Comparison of ENCODE assay signal across 15 cellular contexts in the genomic region with DNA sequence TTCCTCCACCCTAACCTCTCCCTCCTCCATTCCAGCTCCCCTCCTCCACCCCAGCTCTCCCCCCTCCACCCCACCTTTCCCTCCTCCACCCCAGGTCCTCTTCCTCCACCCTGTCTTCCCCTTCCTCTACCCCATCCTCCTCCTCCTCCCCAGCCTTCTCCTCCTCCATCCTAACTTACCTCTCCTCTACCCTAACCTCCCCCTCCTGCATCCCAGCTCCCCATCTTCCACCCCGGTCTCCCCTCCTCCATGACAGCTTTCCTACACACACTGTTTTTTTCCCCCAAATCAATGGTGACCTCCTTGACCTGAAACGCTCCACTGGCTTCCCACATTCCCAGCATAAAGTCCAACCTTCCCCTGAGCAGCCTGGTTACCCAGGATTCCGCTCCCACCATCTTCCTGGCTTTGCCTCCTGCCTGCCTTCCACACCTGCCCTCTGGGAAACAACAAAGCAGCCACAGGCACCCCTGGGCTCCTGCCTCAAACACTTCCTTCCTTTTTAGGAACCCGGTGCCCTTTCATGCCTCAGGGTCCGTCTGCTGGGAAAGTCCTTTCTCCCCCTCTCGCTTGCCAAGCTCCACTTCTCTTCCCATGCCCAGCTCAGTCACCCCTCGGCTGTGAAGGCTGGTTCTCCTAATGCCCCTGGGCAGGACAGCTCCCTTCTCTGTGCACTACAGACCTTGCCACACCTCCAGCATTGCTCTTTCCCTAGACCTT. TPM values are rescaled to one million over a fixed set of nuclear protein-coding genes. Genes with fewer than 3 reads are reported as not detected.
DNase-seq lines count a peak whose midpoint lies in the region; ATAC-seq and TF ChIP-seq lines count a peak whose summit lies in the region.
"Had no signal": no experiment of that assay in that cellular context is flagged by ENCODE, and none has a peak within 500 bp of the region (broad histone marks: within the 10 kb centered on the region; RNA-seq: fewer than 3 reads in every experiment).

No MANE protein-coding gene starts in this region.

- H3K9ac ChIP-seq in IMR-90 (ENCODE audit: low read depth, low read length) = no peak overlapping the region

- intact Hi-C loops in activated CD4-positive, alpha-beta T cell treated with anti-CD3 and anti-CD28 coated beads, Interleukin-2, amount 10 ng/mL, durations not matched to agents 24 days and 14 days (cut with micrococcal nuclease) = loop anchor here (5.0 kb wide), 2 partner anchors 43 to 82 kb away; a partner anchor contains a TSS
- intact Hi-C loops in IMR-90 (cut with micrococcal nuclease) (no loop called here), posterior vena cava (cut with DNase I) (no loop called here)

- H3K79me1 ChIP-seq in IMR-90 (ENCODE audit: low read depth in 1 of 2, low read length in 2 of 2) = peaks cover 0 to 14% of the 10 kb centered on the region in 2 experiments; a peak in 3 of 4 replicates

- TF ChIP-seq CTCF in IMR-90 (conservative IDR thresholded peaks at IDR 0.05; ENCODE audit: low read depth, low read length) (no peak), brain (conservative IDR thresholded peaks at IDR 0.05) (no peak), osteoblast (IDR thresholded peaks at IDR 0.05; ENCODE audit: extremely low read depth, low read depth, low read length) (no peak)

- H3K36me3 ChIP-seq in IMR-90 (ENCODE audit: control insufficient read depth, insufficient read depth, low read length) = no peaks in the 10 kb centered on the region
- H3K36me3 ChIP-seq in osteoblast (ENCODE audit: insufficient read depth, low read length) = no peaks in the 10 kb centered on the region
- H3K36me3 ChIP-seq: upper lobe of right lung had no signal

- no peaks in the 10 kb centered on the region for H3K9me3 Mint-ChIP-seq in activated CD4-positive, alpha-beta T cell treated with anti-CD3 and anti-CD28 coated beads, Interleukin-2, amount 10 ng/mL, durations not matched to agents 24 days and 14 days
- H3K9me3 Mint-ChIP-seq in brain = no peaks in the 10 kb centered on the region

- H4K20me1 ChIP-seq in IMR-90 (ENCODE audit: insufficient read depth, low read length) = no peaks in the 10 kb centered on the region
- no peaks in the 10 kb centered on the region for H4K20me1 ChIP-seq in osteoblast (ENCODE audit: insufficient read depth, low read length)

- no peaks in the 10 kb centered on the region for H3K9me3 ChIP-seq in IMR-90 (ENCODE audit: control insufficient read depth, insufficient read depth, low read length)
- no peaks in the 10 kb centered on the region for H3K9me3 ChIP-seq in osteoblast (ENCODE audit: low read depth, low read length)
- H3K9me3 ChIP-seq: A549, upper lobe of right lung had no signal

- no peak overlapping the region for H4K8ac ChIP-seq in IMR-90 (ENCODE audit: low read depth in 2 of 2, low read length in 2 of 2)

- H3K27me3 Mint-ChIP-seq in activated CD4-positive, alpha-beta T cell treated with anti-CD3 and anti-CD28 coated beads, Interleukin-2, amount 10 ng/mL, durations not matched to agents 24 days and 14 days = peaks cover 15% of the 10 kb centered on the region
- H3K27me3 Mint-ChIP-seq in brain = peaks cover 25% of the 10 kb centered on the region

- H3K4me2 ChIP-seq in IMR-90 (ENCODE audit: low read depth, low read length) (no peak overlapping the region), osteoblast (ENCODE audit: insufficient read depth, low read length) (no peak overlapping the region)
- H3K4me2 ChIP-seq: A549 had no signal

- POLR2A ChIA-PET in IMR-90 (lab: Charles Lee; ENCODE audit: unreplicated experiment) = no interaction called here

- H3K4ac ChIP-seq in IMR-90 (ENCODE audit: low read depth, low read length) = no peak overlapping the region

- peak overlapping the region; percentile 42 for H3K4me3 Mint-ChIP-seq in activated CD4-positive, alpha-beta T cell treated with anti-CD3 and anti-CD28 coated beads, Interleukin-2, amount 10 ng/mL, durations not matched to agents 24 days and 14 days
- peak overlapping the region in 4 of 5 experiments; percentile 21 to 57 (median 36) for H3K4me3 Mint-ChIP-seq in brain

- H2BK20ac ChIP-seq in IMR-90 (ENCODE audit: low read depth, low read length) = no peak overlapping the region

- CTCF ChIA-PET in IMR-90 (lab: Yijun Ruan, JAX) = interaction anchor here (0.6 kb wide), 1 partner anchor 146 kb away, joined by 3 read pairs; no protein-coding TSS in a partner anchor

- H4K91ac ChIP-seq in IMR-90 (ENCODE audit: insufficient read depth, low read depth, low read length) = no peak overlapping the region

- peak overlapping the region; percentile 35 for H2AFZ ChIP-seq in IMR-90 (replicated peaks; ENCODE audit: low read length, poor library complexity)
- H2AFZ ChIP-seq in osteoblast (ENCODE audit: low read length) = no peak overlapping the region

- no peak for DNase-seq in activated CD4-positive, alpha-beta T cell treated with anti-CD3 and anti-CD28 coated beads, Interleukin-2, amount 10 ng/mL, durations not matched to agents 24 days and 14 days
- DNase-seq in activated CD4-positive, alpha-beta T cell treated with anti-CD3 and anti-CD28 coated beads for 4 hours = no peak
- DNase-seq in IMR-90 (no peak), posterior vena cava (ENCODE audit: low spot score) (peak; percentile 30), osteoblast (ENCODE audit: insufficient read length, low spot score, missing footprints) (no peak), SHP77 treated with DMSO at 0.1 percent for 48 hours (lab: John Stamatoyannopoulos, UW) (no peak), KG1 (lab: John Stamatoyannopoulos, UW) (no peak)
- DNase-seq: activated CD4-positive, CD25-positive, alpha-beta regulatory T cell treated with anti-CD3 and anti-CD28 coated beads, Interleukin-2, amount 50 U/mL, for 72 hours; CD4-positive, alpha-beta memory T cell; cerebellar nuclear complex; stimulated activated naive CD4-positive, alpha-beta T cell treated with Interleukin-2 at 50 U/mL for 16 hours; upper lobe of right lung had no signal

- no peak overlapping the region for H2BK15ac ChIP-seq in IMR-90 (ENCODE audit: low read depth, low read length)

- no peak for TF ChIP-seq POLR2A in IMR-90 (IDR thresholded peaks at IDR 0.05; ENCODE audit: low read depth, low read length)

- dilution Hi-C loops in IMR-90 (cut with HindIII; ENCODE audit: low sequenced_read_pairs, unreplicated experiment) = no loop called here

- H3K14ac ChIP-seq in IMR-90 (replicated peaks; ENCODE audit: low read depth, low read length) = no peak overlapping the region

- in situ Hi-C loops in IMR-90 (cut with MboI; ENCODE audit: low sequenced_read_pairs) = no loop called here

- H3K23ac ChIP-seq in IMR-90 (ENCODE audit: low read depth, low read length) = no peak overlapping the region

- no peak overlapping the region for H3K18ac ChIP-seq in IMR-90 (ENCODE audit: low read depth, low read length)

- H3K27ac Mint-ChIP-seq in activated CD4-positive, alpha-beta T cell treated with anti-CD3 and anti-CD28 coated beads, Interleukin-2, amount 10 ng/mL, durations not matched to agents 24 days and 14 days = peak overlapping the region; percentile 12
- H3K27ac Mint-ChIP-seq in brain = no peak overlapping the region

- H3K4me1 ChIP-seq in IMR-90 (ENCODE audit: control insufficient read depth, insufficient read depth, low read length) (peaks cover 8% of the 10 kb centered on the region), osteoblast (ENCODE audit: insufficient read depth, low read length) (peaks cover 6% of the 10 kb centered on the region)
- H3K4me1 ChIP-seq: A549, upper lobe of right lung had no signal

- BruUV-seq in IMR-90 (replicated peaks; lab: Mats Ljungman, UMichigan) = no TSS peak

- H2AK5ac ChIP-seq in IMR-90 (ENCODE audit: low read depth, low read length) = peak overlapping the region; percentile 24; the same call in 1 of the 2 replicates

- no peak overlapping the region for H3K56ac ChIP-seq in IMR-90 (ENCODE audit: extremely low read depth, insufficient read depth, low read length)

- H3K9me1 ChIP-seq in IMR-90 (ENCODE audit: insufficient read depth, low read length) = 0 out of 2 replicates have a peak, but pooled peaks cover 3% of the 10 kb centered on the region

- H3K27ac ChIP-seq in IMR-90 (ENCODE audit: insufficient read depth, low read length) = no peak overlapping the region
- no peak overlapping the region for H3K27ac ChIP-seq in osteoblast (ENCODE audit: low read depth, low read length)
- H3K27ac ChIP-seq: A549, upper lobe of right lung had no signal

- H2BK5ac ChIP-seq in IMR-90 (ENCODE audit: low read depth, low read length, poor library complexity, severe bottlenecking) = no peak overlapping the region

- peak overlapping the region; percentile 79 for H2AK9ac ChIP-seq in IMR-90 (replicated peaks; ENCODE audit: low read depth, low read length, poor library complexity)

- TF ChIP-seq RAD21 in IMR-90 (IDR thresholded peaks at IDR 0.05; ENCODE audit: low read length) = no peak

- H4K5ac ChIP-seq in IMR-90 (ENCODE audit: low read depth, low read length) = no peak overlapping the region

- no peak overlapping the region for H2BK120ac ChIP-seq in IMR-90 (ENCODE audit: low read depth, low read length)

- no peaks in the 10 kb centered on the region for H3K36me3 Mint-ChIP-seq in activated CD4-positive, alpha-beta T cell treated with anti-CD3 and anti-CD28 coated beads, Interleukin-2, amount 10 ng/mL, durations not matched to agents 24 days and 14 days (ENCODE audit: low read depth)
- no peaks in the 10 kb centered on the region for H3K36me3 Mint-ChIP-seq in brain
- H3K36me3 Mint-ChIP-seq: CD4-positive, alpha-beta memory T cell had no signal

- no peaks in the 10 kb centered on the region for H3K79me2 ChIP-seq in osteoblast (ENCODE audit: insufficient read depth, low read length)

- no peak for ATAC-seq in IMR-90 (ENCODE audit: low read depth)
- ATAC-seq: A549, left lobe of liver, upper lobe of right lung had no signal

- H3K27me3 ChIP-seq in IMR-90 (ENCODE audit: control insufficient read depth, insufficient read depth, low read length) (peaks cover 2% of the 10 kb centered on the region; the same call in 1 of the 2 replicates), osteoblast (ENCODE audit: insufficient read depth, low read length) (peaks cover 53% of the 10 kb centered on the region)
- H3K27me3 ChIP-seq: upper lobe of right lung had no signal

- WGBS in IMR-90 (ENCODE audit: extremely low coverage in 2 of 2, insufficient read length in 1 of 2), 2 experiments = 65% methylated on average over 7 of the region's 7 CpGs; no CpG with 5 or more reads in 1 of the 2 experiments

- H3K4me1 Mint-ChIP-seq in activated CD4-positive, alpha-beta T cell treated with anti-CD3 and anti-CD28 coated beads, Interleukin-2, amount 10 ng/mL, durations not matched to agents 24 days and 14 days = peaks cover 31% of the 10 kb centered on the region
- peaks cover 39% of the 10 kb centered on the region for H3K4me1 Mint-ChIP-seq in brain

- H3K4me3 ChIP-seq in IMR-90 (ENCODE audit: insufficient read depth, low read depth, low read length) (no peak overlapping the region), osteoblast (ENCODE audit: insufficient read depth, low read length) (no peak overlapping the region)
- H3K4me3 ChIP-seq: A549, upper lobe of right lung had no signal

RNA-seq across cellular contexts. Expression of a gene that starts 2.0 kb away (rescaled TPM):
- 2.2 and 3.1 TPM in 2 replicates for total RNA-seq in activated CD4-positive, alpha-beta T cell treated with anti-CD3 and anti-CD28 coated beads, Interleukin-2, amount 10 ng/mL, durations not matched to agents 24 days and 14 days
- total RNA-seq in IMR-90 (2012; rRNA removed) = 0.90 and 1.4 TPM in 2 replicates
- polyA plus RNA-seq in IMR-90 (2012; rRNA removed) = 0.77 and 1.1 TPM in 2 replicates
- 0.41 and 0.58 TPM in 2 replicates for polyA plus RNA-seq in IMR-90 (2012; cell fraction: cytosol; rRNA removed)
- 0.60 and 1.3 TPM in 2 replicates for polyA plus RNA-seq in IMR-90 (2012; cell fraction: nucleus; rRNA removed; ENCODE audit: low replicate concordance)
- 20.2 TPM for polyA plus RNA-seq in brain (ENCODE audit: insufficient read depth, low read depth, low replicate concordance)
- 1 to 10 TPM; 5.3 to 7.3 TPM for total RNA-seq in posterior vena cava
- total RNA-seq in osteoblast = 0.36 and 0.59 TPM in 2 replicates
